In genomic region chr16:4393243-4393606, GRCh38 we compare ENCODE assay signal across 12 cellular contexts. TPM values are rescaled to one million over a fixed set of nuclear protein-coding genes. Genes with fewer than 3 reads are reported as not detected.
DNase-seq lines count a peak whose midpoint lies in the region; ATAC-seq and TF ChIP-seq lines count a peak whose summit lies in the region.
"Had no signal": no experiment of that assay in that cellular context is flagged by ENCODE, and none has a peak within 500 bp of the region (broad histone marks: within the 10 kb centered on the region; RNA-seq: fewer than 3 reads in every experiment).

No MANE protein-coding gene starts in this region.

- H3K36me3 ChIP-seq in ACC112 (ENCODE audit: insufficient read depth, low read length): no peaks in the 10 kb centered on the region
- no peaks in the 10 kb centered on the region for H3K36me3 ChIP-seq in Panc1 (ENCODE audit: control insufficient read depth, insufficient read depth, low read length)

- H3K27ac ChIP-seq in ACC112 (ENCODE audit: low read depth, low read length): peak overlapping the region; percentile 49
- peak overlapping the region; percentile 62 for H3K27ac ChIP-seq in Panc1 (ENCODE audit: low read length)

- H3K4me1 ChIP-seq in ACC112 (ENCODE audit: control insufficient read depth, insufficient read depth, low read length, unreplicated experiment): peaks cover 32% of the 10 kb centered on the region
- peaks cover 14% of the 10 kb centered on the region for H3K4me1 ChIP-seq in Panc1 (ENCODE audit: control insufficient read depth, insufficient read depth, low read length)

- H3K4me3 ChIP-seq in ACC112 (ENCODE audit: low read depth, low read length) (no peak overlapping the region), Panc1 (ENCODE audit: low read depth in 2 of 2, low read length in 2 of 2) (no peak overlapping the region), fibroblast of the aortic adventitia (ENCODE audit: low read depth, low read length) (no peak overlapping the region)

- CTCF ChIA-PET in Panc1 (lab: Charles Lee): interaction anchor here (0.6 to 1.0 kb wide), 3 partner anchors 10 to 53 kb away, joined by 4 to 6 read pairs (median 4); no protein-coding TSS in a partner anchor

- no peak overlapping the region for H2AFZ ChIP-seq in ACC112 (ENCODE audit: low read length, unreplicated experiment)

- H3K9me3 ChIP-seq in Panc1 (ENCODE audit: control insufficient read depth, insufficient read depth, low read depth, low read length): no peaks in the 10 kb centered on the region

- no peak for DNase-seq in Panc1 (ENCODE audit: low read depth, low spot score)
- peak; percentile 65 for DNase-seq in fibroblast of the aortic adventitia (ENCODE audit: low read depth)
- DNase-seq in omental fat pad (ENCODE audit: low spot score): no peak
- no peak for DNase-seq in stimulated activated CD4-positive, alpha-beta T cell treated with anti-CD3 and anti-CD28 coated beads, Interleukin-15, amount 100 ng/mL, for 24 hours
- DNase-seq in activated CD4-positive, alpha-beta T cell treated with anti-CD3 and anti-CD28 coated beads, Interleukin-2, amount 50 U/mL, for 1 hour: no peak
- no peak for DNase-seq in MV-4-11 (lab: John Stamatoyannopoulos, UW)
- DNase-seq in NCI-H2081 treated with DMSO at 0.1 percent for 48 hours (lab: John Stamatoyannopoulos, UW): no peak
- DNase-seq: activated T-cell treated with anti-CD3 and anti-CD28 coated beads, Interleukin-2, amount 50 U/mL, for 1 hour; cerebellar nuclear complex; NCI-H524 treated with DMSO at 0.1 percent for 48 hours; T-helper 9 cell had no signal

- BruUV-seq in Panc1 (replicated peaks; lab: Mats Ljungman, UMichigan): no TSS peak

- intact Hi-C loops in Panc1 (cut with micrococcal nuclease; ENCODE audit: unreplicated experiment): no loop called here

- TF ChIP-seq CTCF in Panc1 (IDR thresholded peaks at IDR 0.05) (no peak), fibroblast of the aortic adventitia (IDR thresholded peaks at IDR 0.05; ENCODE audit: insufficient read depth, low read length) (peak; percentile 24), omental fat pad (IDR thresholded peaks at IDR 0.05) (no peak)

- no peaks in the 10 kb centered on the region for H3K79me2 ChIP-seq in ACC112 (ENCODE audit: control insufficient read depth, insufficient read depth, low read length, unreplicated experiment)

- in situ Hi-C loops in Panc1 (cut with HindIII; ENCODE audit: low pct_unique_long_range_greater_than_20kb, low sequenced_read_pairs): no loop called here

- H3K27me3 ChIP-seq in ACC112 (ENCODE audit: insufficient read depth, low read length) (no peaks in the 10 kb centered on the region), Panc1 (ENCODE audit: control insufficient read depth, insufficient read depth, low read length) (no peaks in the 10 kb centered on the region)

- peak; percentile 18; the same call in 1 of the 2 replicates for ATAC-seq in Panc1
- ATAC-seq in omental fat pad (ENCODE audit: low FRiP score): peak; percentile 35

- POLR2A ChIA-PET in Panc1 (lab: Charles Lee): no interaction called here

RNA-seq across cellular contexts. Expression of gene VASN, which starts 21.6 kb away (rescaled TPM):
- total RNA-seq in Panc1 (2021; ENCODE audit: unreplicated experiment): 33.5 TPM
- polyA plus RNA-seq in Panc1 (2012; ENCODE audit: insufficient read length): 34.7 TPM
- total RNA-seq in fibroblast of the aortic adventitia (ENCODE audit: low replicate concordance): 130 and 136 TPM in 2 replicates
- total RNA-seq in omental fat pad: 10 to 100 TPM; 10.8 to 40.0 (median 25.8) TPM

RNA-seq across cellular contexts. Expression of gene CORO7, which starts 23.2 kb away (rescaled TPM):
- total RNA-seq in Panc1 (2021; ENCODE audit: unreplicated experiment) (37.5 TPM), fibroblast of the aortic adventitia (ENCODE audit: low replicate concordance) (16.7 and 26.7 TPM in 2 replicates), omental fat pad (10 to 100 TPM; 15.1 to 46.3 (median 27.5) TPM)
- 27.7 TPM for polyA plus RNA-seq in Panc1 (2012; ENCODE audit: insufficient read length)

RNA-seq across cellular contexts. Expression of gene DNAJA3, which starts 32.4 kb away (rescaled TPM):
- total RNA-seq in Panc1 (2021; ENCODE audit: unreplicated experiment) (68.7 TPM), fibroblast of the aortic adventitia (ENCODE audit: low replicate concordance) (33.3 and 44.0 TPM in 2 replicates), omental fat pad (10 to 100 TPM; 40.5 to 47.1 (median 42.3) TPM)
- polyA plus RNA-seq in Panc1 (2012; ENCODE audit: insufficient read length): 73.2 TPM

RNA-seq across cellular contexts. Expression of gene PAM16, which starts 42.1 kb away (rescaled TPM):
- 104 TPM for total RNA-seq in Panc1 (2021; ENCODE audit: unreplicated experiment)
- 105 TPM for polyA plus RNA-seq in Panc1 (2012; ENCODE audit: insufficient read length)
- 5.0 and 20.2 TPM in 2 replicates for total RNA-seq in fibroblast of the aortic adventitia (ENCODE audit: low replicate concordance)
- total RNA-seq in omental fat pad: 10 to 100 TPM; 32.7 to 53.9 (median 41.8) TPM
